8 cellular contexts compared by ENCODE assay signal in genomic region chr12:109880049-109880931, GRCh38. TPM values are rescaled to one million over a fixed set of nuclear protein-coding genes. Genes with fewer than 3 reads are reported as not detected.
DNase-seq lines count a peak whose midpoint lies in the region; ATAC-seq and TF ChIP-seq lines count a peak whose summit lies in the region.

Gene GLTP, minus strand, starts transcription at chr12:109880541. Its CDS starts 167 bp downstream, at chr12:109880374.

- peak within 1 kb of the TSS; percentile 88 for H3K9ac ChIP-seq in BLaER1

- H3K4me3 Mint-ChIP-seq in activated CD4-positive, alpha-beta memory T cell treated with anti-CD3 and anti-CD28 coated beads, Interleukin-2, amount 10 ng/mL, durations not matched to agents 7 days and 5 days: peak within 1 kb of the TSS; percentile 97

- peaks cover 26% of the 10 kb centered on the region for H4K20me1 ChIP-seq in BLaER1

- H3K4me2 ChIP-seq in BLaER1: peak within 1 kb of the TSS; percentile 99

- no peaks in the 10 kb centered on the region for H3K9me3 ChIP-seq in BLaER1
- H3K9me3 ChIP-seq in lower lobe of right lung: no peaks in the 10 kb centered on the region

- peaks cover 62% of the 10 kb centered on the region for H3K4me1 Mint-ChIP-seq in activated CD4-positive, alpha-beta memory T cell treated with anti-CD3 and anti-CD28 coated beads, Interleukin-2, amount 10 ng/mL, durations not matched to agents 7 days and 5 days

- H3K27ac ChIP-seq in BLaER1 (peak within 1 kb of the TSS; percentile 83), lower lobe of right lung (peak within 1 kb of the TSS; percentile 89)

- CTCF ChIA-PET in activated CD4-positive, alpha-beta memory T cell treated with anti-CD3 and anti-CD28 coated beads, Interleukin-2, amount 10 ng/mL, durations not matched to agents 7 days and 5 days (lab: Charles Lee): interaction anchor here (1.0 to 3.8 kb wide), 3 partner anchors 9 to 35 kb away, joined by 3 to 14 read pairs (median 3); no protein-coding TSS in a partner anchor

- no peaks in the 10 kb centered on the region for H3K9me3 Mint-ChIP-seq in activated CD4-positive, alpha-beta memory T cell treated with anti-CD3 and anti-CD28 coated beads, Interleukin-2, amount 10 ng/mL, durations not matched to agents 7 days and 5 days

- H3K36me3 ChIP-seq in BLaER1 (no peaks in the 10 kb centered on the region), lower lobe of right lung (no peaks in the 10 kb centered on the region)

- peak within 1 kb of the TSS; percentile 95 for H3K4me3 ChIP-seq in BLaER1
- H3K4me3 ChIP-seq in lower lobe of right lung: peak within 1 kb of the TSS; percentile 78

- peak within 1 kb of the TSS; percentile 76 for H3K27ac Mint-ChIP-seq in activated CD4-positive, alpha-beta memory T cell treated with anti-CD3 and anti-CD28 coated beads, Interleukin-2, amount 10 ng/mL, durations not matched to agents 7 days and 5 days

- peaks cover 11% of the 10 kb centered on the region for H3K27me3 Mint-ChIP-seq in activated CD4-positive, alpha-beta memory T cell treated with anti-CD3 and anti-CD28 coated beads, Interleukin-2, amount 10 ng/mL, durations not matched to agents 7 days and 5 days

- ATAC-seq in HG03457 (IDR thresholded peaks at IDR 0.05; ENCODE audit: unreplicated experiment) (peak; percentile 87), lower lobe of right lung (peak; percentile 97 to 98)

- intact Hi-C loops in lower lobe of right lung (cut with DNase I): no loop called here

- H3K4me1 ChIP-seq in BLaER1 (peaks cover 50% of the 10 kb centered on the region), lower lobe of right lung (peaks cover 43% of the 10 kb centered on the region)

- no peaks in the 10 kb centered on the region for H3K27me3 ChIP-seq in BLaER1
- H3K27me3 ChIP-seq in lower lobe of right lung (ENCODE audit: low read depth): no peaks in the 10 kb centered on the region

- POLR2A ChIA-PET in activated CD4-positive, alpha-beta memory T cell treated with anti-CD3 and anti-CD28 coated beads, Interleukin-2, amount 10 ng/mL, durations not matched to agents 7 days and 5 days (lab: Charles Lee): interaction anchor here (1.6 kb wide), 1 partner anchor 8 kb away, joined by 4 read pairs; no protein-coding TSS in a partner anchor

- peak; percentile 52 for TF ChIP-seq CTCF in lower lobe of right lung (IDR thresholded peaks at IDR 0.05)

- H3K36me3 Mint-ChIP-seq in activated CD4-positive, alpha-beta memory T cell treated with anti-CD3 and anti-CD28 coated beads, Interleukin-2, amount 10 ng/mL, durations not matched to agents 7 days and 5 days (ENCODE audit: low read depth): peaks cover 4% of the 10 kb centered on the region

- DNase-seq in GM19240 (ENCODE audit: insufficient read length, low spot score): peak; percentile 87
- DNase-seq in NCI-H748 treated with DMSO at 0.1 percent for 48 hours (lab: John Stamatoyannopoulos, UW): peak; percentile 74
- DNase-seq in activated CD4-positive, alpha-beta memory T cell treated with anti-CD3 and anti-CD28 coated beads, Interleukin-2, amount 10 ng/mL, durations not matched to agents 7 days and 5 days: peak; percentile 91
- DNase-seq in ecto neural progenitor cell (ENCODE audit: low spot score): peak; percentile 94
- peak; percentile 91 for DNase-seq in lower lobe of right lung
- peak; percentile 76 to 85 (median 84) for DNase-seq in stimulated activated CD4-positive, alpha-beta T cell treated with anti-CD3 and anti-CD28 coated beads, TNF-alpha, amount 100 ng/mL, for 24 hours (ENCODE audit: low read depth in 3 of 3)

RNA-seq across cellular contexts. Expression of gene GLTP, which starts in this region (rescaled TPM):
- total RNA-seq in activated CD4-positive, alpha-beta memory T cell treated with anti-CD3 and anti-CD28 coated beads, Interleukin-2, amount 10 ng/mL, durations not matched to agents 7 days and 5 days: 10 to 100 TPM; 22.2 to 23.8 TPM
- 45.3 TPM for total RNA-seq in lower lobe of right lung

Comparison
In these comparisons a context has a peak if more than half of its experiments do, and no peak if none do; other contexts are left out.
1. Peak in every context shown above with its lines: DNase-seq, ATAC-seq, H3K4me3 ChIP-seq and H3K27ac ChIP-seq.